In genomic region chr14:68719634-68720384, GRCh38 we compare ENCODE assay signal across 17 cellular contexts.
DNase-seq lines count a peak whose midpoint lies in the region; ATAC-seq, FAIRE-seq and TF ChIP-seq lines count a peak whose summit lies in the region.
"Had no signal": no experiment of that assay in that cellular context is flagged by ENCODE, and none has a peak within 500 bp of the region (broad histone marks: within the 10 kb centered on the region; RNA-seq: fewer than 3 reads in every experiment).

No MANE protein-coding gene starts in this region.

- POLR2A ChIA-PET in GM12878 (lab: Charles Lee) = interaction anchor here (0.6 kb wide), 3 partner anchors 8 to 411 kb away, joined by 3 to 5 read pairs (median 3); no protein-coding TSS in a partner anchor

- 20% methylated on average over 5 of the region's 5 CpGs for WGBS in GM12878 (ENCODE audit: insufficient coverage, insufficient replicate concordance, low lambda C conversion rate, missing lambda C conversion rate)

- no peak overlapping the region for H2AFZ ChIP-seq in GM12878 (ENCODE audit: control insufficient read depth, low read depth, low read length)

- no peaks in the 10 kb centered on the region for H3K27me3 ChIP-seq in GM12878 (replicated peaks in 1 of 2; ENCODE audit: control insufficient read depth in 2 of 2, insufficient read depth in 2 of 2, low read length in 1 of 2)
- no peaks in the 10 kb centered on the region for H3K27me3 ChIP-seq in right atrium auricular region
- H3K27me3 ChIP-seq: tibial artery had no signal

- peaks cover 0 to 5% of the 10 kb centered on the region in 2 donors for H3K9me3 Mint-ChIP-seq in activated naive CD4-positive, alpha-beta T cell treated with anti-CD3 and anti-CD28 coated beads, Interleukin-2, amount 50 U/mL, for 72 hours
- peaks cover 4% of the 10 kb centered on the region for H3K9me3 Mint-ChIP-seq in activated naive CD4-positive, alpha-beta T cell treated with anti-CD3 and anti-CD28 coated beads for 36 hours
- H3K9me3 Mint-ChIP-seq in stimulated activated naive CD8-positive, alpha-beta T cell treated with anti-CD3 and anti-CD28 coated beads, Interleukin-15, amount 100 ng/mL, for 72 hours = no peaks in the 10 kb centered on the region

- H3K4me1 Mint-ChIP-seq in activated naive CD4-positive, alpha-beta T cell treated with anti-CD3 and anti-CD28 coated beads for 36 hours (ENCODE audit: low read depth) = peaks cover 27% of the 10 kb centered on the region
- H3K4me1 Mint-ChIP-seq in stimulated activated naive CD8-positive, alpha-beta T cell treated with anti-CD3 and anti-CD28 coated beads, Interleukin-15, amount 100 ng/mL, for 72 hours = peaks cover 46% of the 10 kb centered on the region

- DNase-seq in activated naive CD4-positive, alpha-beta T cell treated with anti-CD3 and anti-CD28 coated beads, Interleukin-2, amount 50 U/mL, for 72 hours (ENCODE audit: low spot score in 2 of 2) = no peak
- DNase-seq in activated naive CD4-positive, alpha-beta T cell treated with anti-CD3 and anti-CD28 coated beads for 36 hours = no peak
- peak; percentile 11 for DNase-seq in RPMI7951 (ENCODE audit: low read depth)
- no peak for DNase-seq in GM12878 (ENCODE audit: low read depth, low spot score)
- DNase-seq in stimulated activated naive CD8-positive, alpha-beta T cell treated with anti-CD3 and anti-CD28 coated beads, Interleukin-15, amount 100 ng/mL, for 72 hours = no peak
- no peak for DNase-seq in NCI-H510A (lab: John Stamatoyannopoulos, UW)
- DNase-seq in medulla oblongata (ENCODE audit: extremely low spot score) = no peak
- no peak for DNase-seq in right atrium auricular region (ENCODE audit: low spot score)
- DNase-seq: activated CD4-positive, alpha-beta T cell treated with anti-CD3 and anti-CD28 coated beads for 48 hours; DMS79; NCI-H1105 treated with DMSO at 0.1 percent for 48 hours; PC-3; psoas muscle; stimulated activated CD4-positive, alpha-beta T cell treated with anti-CD3 and anti-CD28 coated beads, Interleukin-15, amount 100 ng/mL, for 24 hours; tibial artery had no signal

- no TSS peak for BruUV-seq in GM12878 (replicated peaks; lab: Mats Ljungman, UMichigan)

- no peaks in the 10 kb centered on the region for H3K27me3 Mint-ChIP-seq in activated naive CD4-positive, alpha-beta T cell treated with anti-CD3 and anti-CD28 coated beads for 36 hours (ENCODE audit: low read depth)
- H3K27me3 Mint-ChIP-seq in stimulated activated naive CD8-positive, alpha-beta T cell treated with anti-CD3 and anti-CD28 coated beads, Interleukin-15, amount 100 ng/mL, for 72 hours = no peaks in the 10 kb centered on the region

- H3K9ac ChIP-seq in GM12878 (ENCODE audit: control insufficient read depth, insufficient read depth, low read length) = no peak overlapping the region

- peaks cover 5 to 14% of the 10 kb centered on the region in 2 donors for H3K36me3 Mint-ChIP-seq in activated naive CD4-positive, alpha-beta T cell treated with anti-CD3 and anti-CD28 coated beads, Interleukin-2, amount 50 U/mL, for 72 hours
- H3K36me3 Mint-ChIP-seq in activated naive CD4-positive, alpha-beta T cell treated with anti-CD3 and anti-CD28 coated beads for 36 hours (ENCODE audit: low read depth) = no peaks in the 10 kb centered on the region

- H3K4me2 ChIP-seq in GM12878 (ENCODE audit: control insufficient read depth, insufficient read depth) = no peak overlapping the region

- no peak for TF ChIP-seq CTCF in GM12878 (IDR thresholded peaks at IDR 0.05 in 2 of 3, conservative IDR thresholded peaks at IDR 0.05 in 1 of 3; ENCODE audit: control insufficient read depth in 2 of 3, extremely low read depth in 1 of 3, insufficient read depth in 1 of 3, low read depth in 3 of 3, low read length in 3 of 3)
- no peak for TF ChIP-seq CTCF in right atrium auricular region (IDR thresholded peaks at IDR 0.05)

- intact Hi-C loops in activated naive CD4-positive, alpha-beta T cell treated with anti-CD3 and anti-CD28 coated beads for 36 hours (cut with micrococcal nuclease) = no loop called here
- intact Hi-C loops in GM12878 (cut with micrococcal nuclease; ENCODE audit: unreplicated experiment) = no loop called here

- H3K27ac ChIP-seq in GM12878 (ENCODE audit: control insufficient read depth, insufficient read depth) = no peak overlapping the region
- H3K27ac ChIP-seq in right atrium auricular region = no peak overlapping the region
- H3K27ac ChIP-seq: psoas muscle, tibial artery had no signal

- H3K36me3 ChIP-seq in GM12878 (ENCODE audit: control insufficient read depth in 2 of 2, insufficient read depth in 2 of 2, low read length in 1 of 2) (no peaks in the 10 kb centered on the region), right atrium auricular region (no peaks in the 10 kb centered on the region)
- H3K36me3 ChIP-seq: tibial artery had no signal

- no peak for FAIRE-seq in GM12878 (lab: Jason Lieb, UNC)
- FAIRE-seq: GM12891 had no signal

- TF ChIP-seq POLR2A in GM12878 (IDR thresholded peaks at IDR 0.05; ENCODE audit: low read depth, low read length) = no peak

- no peak for TF ChIP-seq EP300 in GM12878 (IDR thresholded peaks at IDR 0.05; ENCODE audit: borderline replicate concordance in 1 of 2, control insufficient read depth in 1 of 2, low read depth in 2 of 2, low read length in 2 of 2)

- peak; percentile 38 to 84 for ATAC-seq in activated naive CD4-positive, alpha-beta T cell treated with anti-CD3 and anti-CD28 coated beads, Interleukin-2, amount 50 U/mL, for 72 hours
- ATAC-seq in GM12878 = peak; percentile 64
- ATAC-seq in stimulated activated naive CD8-positive, alpha-beta T cell treated with anti-CD3 and anti-CD28 coated beads, Interleukin-15, amount 100 ng/mL, for 72 hours = peak; percentile 82
- ATAC-seq: left lobe of liver, PC-3 had no signal

- CTCF ChIA-PET in activated naive CD4-positive, alpha-beta T cell treated with anti-CD3 and anti-CD28 coated beads for 36 hours (lab: Charles Lee) = interaction anchor here (0.8 to 6.7 kb wide), 4 partner anchors 15 to 97 kb away, joined by 3 to 45 read pairs (median 3); no protein-coding TSS in a partner anchor
- CTCF ChIA-PET in GM12878 (lab: Yijun Ruan, JAX) = interaction anchor here (0.9 to 1.3 kb wide), 5 partner anchors 9 to 773 kb away, joined by 3 to 5 read pairs (median 3); no protein-coding TSS in a partner anchor

- H3K9me3 ChIP-seq in GM12878 (replicated peaks; ENCODE audit: control insufficient read depth, insufficient read depth, low read length) (peaks cover 4% of the 10 kb centered on the region; the same call in 2 of the 3 replicates), right atrium auricular region (peaks cover 0 to 8% of the 10 kb centered on the region in 2 donors)
- H3K9me3 ChIP-seq: psoas muscle, tibial artery had no signal

- RAD21 ChIA-PET in GM12878 (lab: Charles Lee; ENCODE audit: unreplicated experiment) = interaction anchor here (0.7 to 1.5 kb wide), 4 partner anchors 14 to 314 kb away, joined by 3 to 7 read pairs (median 4); no protein-coding TSS in a partner anchor

- H3K4me1 ChIP-seq in GM12878 (ENCODE audit: control insufficient read depth, insufficient read depth, low read length) (no peaks in the 10 kb centered on the region), right atrium auricular region (no peaks in the 10 kb centered on the region)
- H3K4me1 ChIP-seq: tibial artery had no signal

- no peak overlapping the region for H3K4me3 Mint-ChIP-seq in activated naive CD4-positive, alpha-beta T cell treated with anti-CD3 and anti-CD28 coated beads for 36 hours
- H3K4me3 Mint-ChIP-seq in stimulated activated naive CD8-positive, alpha-beta T cell treated with anti-CD3 and anti-CD28 coated beads, Interleukin-15, amount 100 ng/mL, for 72 hours = peak overlapping the region in 1 of 2 donors; percentile 1

- H4K20me1 ChIP-seq in GM12878 (ENCODE audit: control insufficient read depth, insufficient read depth) = no peaks in the 10 kb centered on the region

- H3K27ac Mint-ChIP-seq in activated naive CD4-positive, alpha-beta T cell treated with anti-CD3 and anti-CD28 coated beads, Interleukin-2, amount 50 U/mL, for 72 hours = peak overlapping the region; percentile 24 to 59
- no peak overlapping the region for H3K27ac Mint-ChIP-seq in activated naive CD4-positive, alpha-beta T cell treated with anti-CD3 and anti-CD28 coated beads for 36 hours
- no peak overlapping the region for H3K27ac Mint-ChIP-seq in stimulated activated naive CD8-positive, alpha-beta T cell treated with anti-CD3 and anti-CD28 coated beads, Interleukin-15, amount 100 ng/mL, for 72 hours

- no peaks in the 10 kb centered on the region for H3K79me2 ChIP-seq in GM12878 (ENCODE audit: control insufficient read depth, insufficient read depth, low read length)

- no peak for TF ChIP-seq RAD21 in GM12878 (IDR thresholded peaks at IDR 0.05; ENCODE audit: insufficient read depth, low read depth, low read length)

- H3K4me3 ChIP-seq in GM12878 (no peak overlapping the region), right atrium auricular region (no peak overlapping the region)
- H3K4me3 ChIP-seq: psoas muscle, tibial artery had no signal

- in situ Hi-C loops in GM12878 (cut with MboI) = no loop called here

- SMC1A ChIA-PET in GM12878 (lab: Charles Lee; ENCODE audit: uncharacterized antibody, unreplicated experiment) = interaction anchor here (0.7 to 4.1 kb wide), 11 partner anchors 9 to 401 kb away, joined by 3 to 26 read pairs (median 5); no protein-coding TSS in a partner anchor

TF ChIP-seq in GM12878, 131 proteins besides CTCF, POLR2A, EP300 and RAD21 (continues in another document):
- no peak for TF ChIP-seq SMC3 (IDR thresholded peaks at IDR 0.05; ENCODE audit: borderline replicate concordance, low read length)
- no peak for TF ChIP-seq SUPT20H (IDR thresholded peaks at IDR 0.05; ENCODE audit: borderline replicate concordance, control insufficient read depth, low read depth, low read length)
- no peak for TF ChIP-seq ETV6 (conservative IDR thresholded peaks at IDR 0.05 in 1 of 2, IDR thresholded peaks at IDR 0.05 in 1 of 2; ENCODE audit: borderline replicate concordance in 1 of 2, low read depth in 1 of 2)
- TF ChIP-seq LARP7 (IDR thresholded peaks at IDR 0.05) = no peak
- peak; percentile 43; the same call in 1 of the 2 replicates for TF ChIP-seq NBN (IDR thresholded peaks at IDR 0.05)
- TF ChIP-seq EED (IDR thresholded peaks at IDR 0.05; ENCODE audit: low read depth) = no peak
- TF ChIP-seq RUNX3 (IDR thresholded peaks at IDR 0.05; ENCODE audit: low read length) = peak; percentile 86
- no peak for TF ChIP-seq GABPA (IDR thresholded peaks at IDR 0.05; ENCODE audit: low read depth)
- no peak for TF ChIP-seq RB1 (IDR thresholded peaks at IDR 0.05; ENCODE audit: borderline replicate concordance)

Comparison
In these comparisons a context has a peak if more than half of its experiments do, and no peak if none do; other contexts are left out.
1. H3K27ac Mint-ChIP-seq: peak in activated naive CD4-positive, alpha-beta T cell treated with anti-CD3 and anti-CD28 coated beads, Interleukin-2, amount 50 U/mL, for 72 hours (2 of 2); none in activated naive CD4-positive, alpha-beta T cell treated with anti-CD3 and anti-CD28 coated beads for 36 hours (single experiment) and stimulated activated naive CD8-positive, alpha-beta T cell treated with anti-CD3 and anti-CD28 coated beads, Interleukin-15, amount 100 ng/mL, for 72 hours (0 of 2).
2. Peak in every context shown above with its lines, with median percentiles within 50 percentile points of each other: ATAC-seq.